Comparison of ENCODE assay signal across 1 cellular context in the genomic region with DNA sequence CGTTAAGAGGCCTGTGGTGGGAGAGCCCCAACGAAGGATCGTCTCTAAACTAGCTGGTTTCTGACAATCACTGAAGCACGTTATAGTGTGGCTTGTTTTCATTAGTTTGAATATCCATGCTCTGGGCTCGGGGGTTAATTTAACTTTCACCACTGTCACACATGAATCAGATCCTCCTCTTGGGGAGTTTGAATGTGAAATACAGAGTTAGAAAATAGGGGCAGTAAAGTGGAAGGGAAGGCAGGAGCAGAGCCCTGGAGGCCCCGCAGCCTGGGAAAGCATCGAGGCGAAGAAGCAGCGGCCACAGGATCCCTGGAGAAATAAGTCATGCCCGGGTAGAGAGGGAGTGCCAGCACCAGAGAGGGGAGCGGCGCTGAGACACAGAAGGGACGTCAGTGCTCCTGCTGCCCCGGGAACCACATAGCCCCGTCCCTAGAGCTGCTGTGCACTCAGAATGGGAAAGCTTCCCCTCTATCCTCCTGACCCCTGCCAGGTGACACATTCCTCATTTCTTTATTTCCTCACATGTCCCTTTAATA.
TF ChIP-seq lines count a peak whose summit lies in the region.

No MANE protein-coding gene starts in this region.

TF ChIP-seq in SK-N-SH treated with all-trans-retinoic acid at 6 μM for 48 hours, 23 proteins besides CTCF, POLR2A, EP300 and RAD21 (continued from another document):
- TF ChIP-seq, protein P1, sequence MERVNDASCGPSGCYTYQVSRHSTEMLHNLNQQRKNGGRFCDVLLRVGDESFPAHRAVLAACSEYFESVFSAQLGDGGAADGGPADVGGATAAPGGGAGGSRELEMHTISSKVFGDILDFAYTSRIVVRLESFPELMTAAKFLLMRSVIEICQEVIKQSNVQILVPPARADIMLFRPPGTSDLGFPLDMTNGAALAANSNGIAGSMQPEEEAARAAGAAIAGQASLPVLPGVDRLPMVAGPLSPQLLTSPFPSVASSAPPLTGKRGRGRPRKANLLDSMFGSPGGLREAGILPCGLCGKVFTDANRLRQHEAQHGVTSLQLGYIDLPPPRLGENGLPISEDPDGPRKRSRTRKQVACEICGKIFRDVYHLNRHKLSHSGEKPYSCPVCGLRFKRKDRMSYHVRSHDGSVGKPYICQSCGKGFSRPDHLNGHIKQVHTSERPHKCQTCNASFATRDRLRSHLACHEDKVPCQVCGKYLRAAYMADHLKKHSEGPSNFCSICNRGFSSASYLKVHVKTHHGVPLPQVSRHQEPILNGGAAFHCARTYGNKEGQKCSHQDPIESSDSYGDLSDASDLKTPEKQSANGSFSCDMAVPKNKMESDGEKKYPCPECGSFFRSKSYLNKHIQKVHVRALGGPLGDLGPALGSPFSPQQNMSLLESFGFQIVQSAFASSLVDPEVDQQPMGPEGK (CRISPR knock-in tag; IDR thresholded peaks at IDR 0.05; ENCODE audit: borderline replicate concordance): no peak
- TF ChIP-seq GLIS3 (CRISPR knock-in tag; IDR thresholded peaks at IDR 0.05) (no peak), TOX (CRISPR knock-in tag; IDR thresholded peaks at IDR 0.05; ENCODE audit: borderline replicate concordance) (no peak), ZNF565 (CRISPR knock-in tag; conservative IDR thresholded peaks at IDR 0.05; ENCODE audit: low read depth) (no peak), ZFP30 (CRISPR knock-in tag; IDR thresholded peaks at IDR 0.05) (no peak), OSR1 (CRISPR knock-in tag; IDR thresholded peaks at IDR 0.05) (no peak), ZFP3 (CRISPR knock-in tag; IDR thresholded peaks at IDR 0.05) (no peak), TCF4 (CRISPR knock-in tag; IDR thresholded peaks at IDR 0.05; ENCODE audit: borderline replicate concordance) (no peak), SNAI2 (CRISPR knock-in tag; IDR thresholded peaks at IDR 0.05) (no peak)
- TF ChIP-seq, protein P2, sequence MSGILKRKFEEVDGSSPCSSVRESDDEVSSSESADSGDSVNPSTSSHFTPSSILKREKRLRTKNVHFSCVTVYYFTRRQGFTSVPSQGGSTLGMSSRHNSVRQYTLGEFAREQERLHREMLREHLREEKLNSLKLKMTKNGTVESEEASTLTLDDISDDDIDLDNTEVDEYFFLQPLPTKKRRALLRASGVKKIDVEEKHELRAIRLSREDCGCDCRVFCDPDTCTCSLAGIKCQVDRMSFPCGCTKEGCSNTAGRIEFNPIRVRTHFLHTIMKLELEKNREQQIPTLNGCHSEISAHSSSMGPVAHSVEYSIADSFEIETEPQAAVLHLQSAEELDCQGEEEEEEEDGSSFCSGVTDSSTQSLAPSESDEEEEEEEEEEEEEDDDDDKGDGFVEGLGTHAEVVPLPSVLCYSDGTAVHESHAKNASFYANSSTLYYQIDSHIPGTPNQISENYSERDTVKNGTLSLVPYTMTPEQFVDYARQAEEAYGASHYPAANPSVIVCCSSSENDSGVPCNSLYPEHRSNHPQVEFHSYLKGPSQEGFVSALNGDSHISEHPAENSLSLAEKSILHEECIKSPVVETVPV (CRISPR knock-in tag; IDR thresholded peaks at IDR 0.05): no peak
- TF ChIP-seq, protein P3, sequence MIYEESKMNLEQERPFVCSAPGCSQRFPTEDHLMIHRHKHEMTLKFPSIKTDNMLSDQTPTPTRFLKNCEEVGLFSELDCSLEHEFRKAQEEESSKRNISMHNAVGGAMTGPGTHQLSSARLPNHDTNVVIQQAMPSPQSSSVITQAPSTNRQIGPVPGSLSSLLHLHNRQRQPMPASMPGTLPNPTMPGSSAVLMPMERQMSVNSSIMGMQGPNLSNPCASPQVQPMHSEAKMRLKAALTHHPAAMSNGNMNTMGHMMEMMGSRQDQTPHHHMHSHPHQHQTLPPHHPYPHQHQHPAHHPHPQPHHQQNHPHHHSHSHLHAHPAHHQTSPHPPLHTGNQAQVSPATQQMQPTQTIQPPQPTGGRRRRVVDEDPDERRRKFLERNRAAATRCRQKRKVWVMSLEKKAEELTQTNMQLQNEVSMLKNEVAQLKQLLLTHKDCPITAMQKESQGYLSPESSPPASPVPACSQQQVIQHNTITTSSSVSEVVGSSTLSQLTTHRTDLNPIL (CRISPR knock-in tag; IDR thresholded peaks at IDR 0.05; ENCODE audit: low read depth): no peak
